1 cellular context compared by ENCODE assay signal in genomic region chr10:663466-663751, GRCh38.
TF ChIP-seq lines count a peak whose summit lies in the region.

No MANE protein-coding gene starts in this region.

TF ChIP-seq in WTC11, 78 proteins besides CTCF, POLR2A, EP300 and RAD21 (continued from another document):
- TF ChIP-seq ZNF281 (CRISPR knock-in tag; IDR thresholded peaks at IDR 0.05) (no peak), JUN (CRISPR knock-in tag; IDR thresholded peaks at IDR 0.05) (no peak)
